ENCODE assay signal across 19 cellular contexts in genomic region chr16:49773534-49774486, GRCh38.
"Had no signal": no experiment of that assay in that cellular context is flagged by ENCODE, and none has a peak within 500 bp of the region (broad histone marks: within the 10 kb centered on the region; RNA-seq: fewer than 3 reads in every experiment).

No MANE protein-coding gene starts in this region.

- H3K9me3 Mint-ChIP-seq: activated T-cell treated with anti-CD3 and anti-CD28 coated beads, Interleukin-2, amount 50 U/mL, for 4 hours; nephron progenitor cell; T-helper 2 cell treated with Interferon-gamma antibody and Interleukin-4, amounts not matched to agents 5 μg/mL and 100 μg/mL, for 36 hours had no signal

- H3K27me3 ChIP-seq: gastrocnemius medialis, SJCRH30, suprapubic skin, upper lobe of right lung had no signal

- H3K4me3 ChIP-seq: gastrocnemius medialis, lung, mucosa of descending colon, SJCRH30, smooth muscle cell, suprapubic skin, upper lobe of right lung had no signal

- FAIRE-seq: colon, kidney had no signal

- H3K4me1 Mint-ChIP-seq: activated CD8-positive, alpha-beta memory T cell treated with anti-CD3 and anti-CD28 coated beads, Interleukin-2, amount 10 ng/mL, durations not matched to agents 7 days and 5 days had no signal

- H3K9me3 ChIP-seq: gastrocnemius medialis, mucosa of descending colon, SJCRH30, suprapubic skin, upper lobe of right lung had no signal

- DNase-seq: activated CD4-positive, alpha-beta T cell treated with anti-CD3 and anti-CD28 coated beads for 1 hour; activated CD4-positive, alpha-beta T cell treated with anti-CD3 and anti-CD28 coated beads, Interleukin-2, amount 50 U/mL, for 48 hours; activated CD8-positive, alpha-beta memory T cell treated with anti-CD3 and anti-CD28 coated beads, Interleukin-2, amount 10 ng/mL, durations not matched to agents 7 days and 5 days; activated gamma-delta T cell; activated T-cell treated with anti-CD3 and anti-CD28 coated beads, Interleukin-2, amount 50 U/mL, for 4 hours; effector CD4-positive, alpha-beta T cell; gastrocnemius medialis; kidney; mucosa of descending colon; nephron progenitor cell; stimulated activated naive CD4-positive, alpha-beta T cell; upper lobe of right lung had no signal

- H3K27ac ChIP-seq: SJCRH30, suprapubic skin, upper lobe of right lung had no signal

- H3K4me3 Mint-ChIP-seq: activated CD8-positive, alpha-beta memory T cell treated with anti-CD3 and anti-CD28 coated beads, Interleukin-2, amount 10 ng/mL, durations not matched to agents 7 days and 5 days; activated naive CD8-positive, alpha-beta T cell; activated T-cell treated with anti-CD3 and anti-CD28 coated beads, Interleukin-2, amount 50 U/mL, for 4 hours; nephron progenitor cell; T-helper 2 cell treated with Interferon-gamma antibody and Interleukin-4, amounts not matched to agents 5 μg/mL and 100 μg/mL, for 36 hours had no signal

- H3K27ac Mint-ChIP-seq: activated CD8-positive, alpha-beta memory T cell treated with anti-CD3 and anti-CD28 coated beads, Interleukin-2, amount 10 ng/mL, durations not matched to agents 7 days and 5 days; activated naive CD8-positive, alpha-beta T cell; T-helper 2 cell treated with Interferon-gamma antibody and Interleukin-4, amounts not matched to agents 5 μg/mL and 100 μg/mL, for 36 hours had no signal

- H3K36me3 Mint-ChIP-seq: activated CD8-positive, alpha-beta memory T cell treated with anti-CD3 and anti-CD28 coated beads, Interleukin-2, amount 10 ng/mL, durations not matched to agents 7 days and 5 days; activated naive CD8-positive, alpha-beta T cell had no signal

- ATAC-seq: activated CD8-positive, alpha-beta memory T cell treated with anti-CD3 and anti-CD28 coated beads, Interleukin-2, amount 10 ng/mL, durations not matched to agents 7 days and 5 days; activated T-cell treated with anti-CD3 and anti-CD28 coated beads, Interleukin-2, amount 50 U/mL, for 4 hours; gastrocnemius medialis; mucosa of descending colon; upper lobe of right lung had no signal

- H3K36me3 ChIP-seq: gastrocnemius medialis, SJCRH30, suprapubic skin, upper lobe of right lung had no signal

- H3K4me2 ChIP-seq: smooth muscle cell had no signal

- H3K27me3 Mint-ChIP-seq: activated naive CD8-positive, alpha-beta T cell had no signal
